Comparison of ENCODE assay signal across 1 cellular context in genomic region chr19:40601061-40601973, GRCh38.
A peak's percentile ranks its signal among the peaks of the same experiment; 100 is the strongest.
TF ChIP-seq lines count a peak whose summit lies in the region.

TSS of gene LTBP4 (plus strand) at chr19:40601369. CDS start at chr19:40601388, 19 bp downstream.

TF ChIP-seq in K562, 482 proteins besides CTCF, POLR2A, EP300 and RAD21 (continued from another document and continues in another):
- TF ChIP-seq AFF1 (IDR thresholded peaks at IDR 0.05; ENCODE audit: low read depth in 1 of 2, partially characterized antibody in 2 of 2) = no peak
- TF ChIP-seq ZNF561 (CRISPR knock-in tag; conservative IDR thresholded peaks at IDR 0.05) = no peak
- no peak for TF ChIP-seq BCLAF1 (IDR thresholded peaks at IDR 0.05; ENCODE audit: borderline replicate concordance in 1 of 2, control insufficient read depth in 1 of 2, low read depth in 2 of 2, low read length in 1 of 2)
- peak in 1 of 2 experiments; percentile 54; a peak in 1 of 4 replicates for TF ChIP-seq RCOR1 (IDR thresholded peaks at IDR 0.05; ENCODE audit: borderline replicate concordance in 1 of 2, low read depth in 2 of 2, low read length in 2 of 2)
- no peak for TF ChIP-seq ZNF77 (CRISPR knock-in tag; IDR thresholded peaks at IDR 0.05)
- no peak for TF ChIP-seq CBX2 (IDR thresholded peaks at IDR 0.05; ENCODE audit: insufficient read depth, low read length, poor library complexity, severe bottlenecking)
- peak; percentile 73 for TF ChIP-seq RBFOX2 (IDR thresholded peaks at IDR 0.05; ENCODE audit: low read depth, low read length)
- TF ChIP-seq U2AF1 (optimal IDR thresholded peaks at IDR 0.05; ENCODE audit: low read depth, low read length) = peak; percentile 16
- no peak for TF ChIP-seq PTBP1 (IDR thresholded peaks at IDR 0.05; ENCODE audit: low read depth, low read length)
- TF ChIP-seq ZNF780A (CRISPR knock-in tag; IDR thresholded peaks at IDR 0.05) = no peak
- TF ChIP-seq CBFA2T2 (conservative IDR thresholded peaks at IDR 0.05) = no peak
- TF ChIP-seq BRF1 (IDR thresholded peaks at IDR 0.05; ENCODE audit: borderline replicate concordance, extremely low read depth, insufficient read length) = no peak
- no peak for TF ChIP-seq SNAPC5 (CRISPR knock-in tag; IDR thresholded peaks at IDR 0.05)
- TF ChIP-seq FOSL1 (tag; conservative IDR thresholded peaks at IDR 0.05) = no peak
- no peak for TF ChIP-seq CC2D1A (IDR thresholded peaks at IDR 0.05)
- no peak for TF ChIP-seq ZNF507 (tag; conservative IDR thresholded peaks at IDR 0.05)
- TF ChIP-seq NR2C2 (CRISPR knock-in tag; IDR thresholded peaks at IDR 0.05) = no peak
- no peak for TF ChIP-seq NR2C2 (tag; IDR thresholded peaks at IDR 0.05)
- TF ChIP-seq ADNP (tag; IDR thresholded peaks at IDR 0.05) = no peak
- TF ChIP-seq FIP1L1 (IDR thresholded peaks at IDR 0.05; ENCODE audit: low read depth, low read length, poor library complexity, severe bottlenecking) = peak; percentile 35
- no peak for TF ChIP-seq HBP1 (CRISPR knock-in tag; IDR thresholded peaks at IDR 0.05)
- TF ChIP-seq CREB1 (IDR thresholded peaks at IDR 0.05) = no peak
- TF ChIP-seq CREB1 (CRISPR knock-in tag; IDR thresholded peaks at IDR 0.05) = no peak
- TF ChIP-seq SMAD1 (IDR thresholded peaks at IDR 0.05; ENCODE audit: low read depth, low read length, partially characterized antibody) = no peak
- TF ChIP-seq ZNF511 (CRISPR knock-in tag; IDR thresholded peaks at IDR 0.05) = no peak
- no peak for TF ChIP-seq ZFP1 (CRISPR knock-in tag; IDR thresholded peaks at IDR 0.05)
- TF ChIP-seq ZNF75A (CRISPR knock-in tag; IDR thresholded peaks at IDR 0.05) = no peak
- TF ChIP-seq E2F3 (CRISPR knock-in tag; IDR thresholded peaks at IDR 0.05) = peak; percentile 14; the same call in 1 of the 2 replicates
- no peak for TF ChIP-seq IFI16 (CRISPR knock-in tag; IDR thresholded peaks at IDR 0.05)
- no peak for TF ChIP-seq HCFC1 (IDR thresholded peaks at IDR 0.05; ENCODE audit: low read depth, low read length)
- 0 out of 2 replicates have a peak, but pooled peaks have one; percentile 29 for TF ChIP-seq NR3C1 (CRISPR knock-in tag; IDR thresholded peaks at IDR 0.05)
- no peak for TF ChIP-seq ELF1 (tag; IDR thresholded peaks at IDR 0.05)
- no peak; the same call in 1 of the 2 replicates for TF ChIP-seq TARDBP (IDR thresholded peaks at IDR 0.05)
- TF ChIP-seq ATF3 (IDR thresholded peaks at IDR 0.05) = no peak
- no peak for TF ChIP-seq ATF3 (CRISPR knock-in tag; conservative IDR thresholded peaks at IDR 0.05)
- TF ChIP-seq TRIM24 (IDR thresholded peaks at IDR 0.05) = no peak
- no peak for TF ChIP-seq ZNF23 (CRISPR knock-in tag; IDR thresholded peaks at IDR 0.05)
- no peak for TF ChIP-seq HMBOX1 (IDR thresholded peaks at IDR 0.05)
- TF ChIP-seq TRIM25 (IDR thresholded peaks at IDR 0.05; ENCODE audit: borderline replicate concordance) = no peak
- no peak for TF ChIP-seq ZNF212 (CRISPR knock-in tag; IDR thresholded peaks at IDR 0.05)
- no peak for TF ChIP-seq CBFB (CRISPR knock-in tag; IDR thresholded peaks at IDR 0.05)
- no peak for TF ChIP-seq GTF2E2 (tag; IDR thresholded peaks at IDR 0.05)
- no peak for TF ChIP-seq ATF2 (CRISPR knock-in tag; IDR thresholded peaks at IDR 0.05)
- no peak for TF ChIP-seq ZSCAN29 (IDR thresholded peaks at IDR 0.05)
- peak; percentile 69 for TF ChIP-seq REST (CRISPR knock-in tag; IDR thresholded peaks at IDR 0.05; ENCODE audit: low read depth)
- no peak for TF ChIP-seq PRMT5 (CRISPR knock-in tag; IDR thresholded peaks at IDR 0.05)
- TF ChIP-seq ZNF766 (CRISPR knock-in tag; conservative IDR thresholded peaks at IDR 0.05) = no peak
- no peak for TF ChIP-seq POU5F1 (IDR thresholded peaks at IDR 0.05; ENCODE audit: borderline replicate concordance, low read depth, low read length, partially characterized antibody)
- no peak for TF ChIP-seq KHSRP (IDR thresholded peaks at IDR 0.05)
- TF ChIP-seq SIRT6 (IDR thresholded peaks at IDR 0.05; ENCODE audit: low read depth, low read length) = no peak
